15 cellular contexts compared by ENCODE assay signal in genomic region chr9:127074561-127075548, GRCh38. TPM values are rescaled to one million over a fixed set of nuclear protein-coding genes. Genes with fewer than 3 reads are reported as not detected.
DNase-seq lines count a peak whose midpoint lies in the region; ATAC-seq, FAIRE-seq and TF ChIP-seq lines count a peak whose summit lies in the region.
"Had no signal": no experiment of that assay in that cellular context is flagged by ENCODE, and none has a peak within 500 bp of the region (broad histone marks: within the 10 kb centered on the region; RNA-seq: fewer than 3 reads in every experiment).

No MANE protein-coding gene starts in this region.

- H3K27me3 ChIP-seq in gastroesophageal sphincter, result no peaks in the 10 kb centered on the region
- H3K27me3 ChIP-seq: BLaER1 treated with 17β-estradiol and CSF1 and Interleukin-3, amounts not matched to agents 10 nM and 100 nM; spleen had no signal

- peaks cover 0 to 37% (median 6%) of the 10 kb centered on the region in 3 donors for H3K4me1 ChIP-seq in gastroesophageal sphincter

- ATAC-seq in gastroesophageal sphincter, result peak; percentile 52
- ATAC-seq: PC-3 had no signal

- peaks cover 0 to 15% of the 10 kb centered on the region in 2 donors for H3K36me3 ChIP-seq in gastroesophageal sphincter

- FAIRE-seq in GM19239 (lab: Jason Lieb, UNC), result no peak

- no peak for TF ChIP-seq EP300 in gastroesophageal sphincter (IDR thresholded peaks at IDR 0.05)

- no peak for TF ChIP-seq CTCF in gastroesophageal sphincter (IDR thresholded peaks at IDR 0.05)

- peak; percentile 80 for DNase-seq in DMS153 (lab: John Stamatoyannopoulos, UW)
- DNase-seq in NCI-H69 (lab: John Stamatoyannopoulos, UW), result peak; percentile 90
- peak; percentile 39 for DNase-seq in occipital lobe (lab: John Stamatoyannopoulos, UW)
- DNase-seq in stimulated activated CD4-positive, alpha-beta T cell treated with anti-CD3 and anti-CD28 coated beads, Interleukin-15, amount 100 ng/mL, for 24 hours, result no peak
- no peak for DNase-seq in GM19239 (ENCODE audit: insufficient read length, low spot score)
- no peak for DNase-seq in NCI-H2171 (lab: John Stamatoyannopoulos, UW)
- DNase-seq in NCI-H1694 treated with DMSO at 0.1 percent for 48 hours (lab: John Stamatoyannopoulos, UW), result no peak
- DNase-seq: activated T-cell treated with anti-CD3 and anti-CD28 coated beads for 4 hours, aorta, NCI-H187, PC-3, spleen, T1000 had no signal

- H3K27ac ChIP-seq in gastroesophageal sphincter, result peak overlapping the region in 2 of 4 donors; percentile 14 to 31
- H3K27ac ChIP-seq: BLaER1 treated with 17β-estradiol and CSF1 and Interleukin-3, amounts not matched to agents 10 nM and 100 nM had no signal

- 81 to 84% methylated on average over 2 to 3 of the region's 4 CpGs for WGBS in gastroesophageal sphincter (ENCODE audit: low coverage in 1 of 2), 2 donors

- peaks cover 0 to 12% (median 0%) of the 10 kb centered on the region in 3 donors for H3K9me3 ChIP-seq in gastroesophageal sphincter

- no peak for TF ChIP-seq POLR2A in gastroesophageal sphincter (IDR thresholded peaks at IDR 0.05)

- no peak overlapping the region for H3K4me3 ChIP-seq in gastroesophageal sphincter
- H3K4me3 ChIP-seq: BLaER1 treated with 17β-estradiol and CSF1 and Interleukin-3, amounts not matched to agents 10 nM and 100 nM; spleen had no signal

RNA-seq across cellular contexts. Expression of gene ANGPTL2, which starts 47.6 kb away (rescaled TPM):
- 10 to 100 TPM; 36.5 to 52.5 (median 50.8) TPM for total RNA-seq in gastroesophageal sphincter
- total RNA-seq in occipital lobe, result 2.7 TPM

Comparison
In these comparisons a context has a peak if more than half of its experiments do, and no peak if none do; other contexts are left out.
1. DNase-seq: peak in DMS153 (single experiment), NCI-H69 (single experiment) and occipital lobe (single experiment); none in stimulated activated CD4-positive, alpha-beta T cell treated with anti-CD3 and anti-CD28 coated beads, Interleukin-15, amount 100 ng/mL, for 24 hours (single experiment), GM19239 (single experiment), NCI-H2171 (single experiment) and NCI-H1694 treated with DMSO at 0.1 percent for 48 hours (single experiment).
2. RNA of gene ANGPTL2, which starts 47.6 kb away (total RNA-seq): 36.5 to 52.5 TPM in gastroesophageal sphincter; 2.7 TPM in occipital lobe (single experiment); every median in the first group is over 10 times any median in the second.